Comparison of ENCODE assay signal across 13 cellular contexts in the genomic region with DNA sequence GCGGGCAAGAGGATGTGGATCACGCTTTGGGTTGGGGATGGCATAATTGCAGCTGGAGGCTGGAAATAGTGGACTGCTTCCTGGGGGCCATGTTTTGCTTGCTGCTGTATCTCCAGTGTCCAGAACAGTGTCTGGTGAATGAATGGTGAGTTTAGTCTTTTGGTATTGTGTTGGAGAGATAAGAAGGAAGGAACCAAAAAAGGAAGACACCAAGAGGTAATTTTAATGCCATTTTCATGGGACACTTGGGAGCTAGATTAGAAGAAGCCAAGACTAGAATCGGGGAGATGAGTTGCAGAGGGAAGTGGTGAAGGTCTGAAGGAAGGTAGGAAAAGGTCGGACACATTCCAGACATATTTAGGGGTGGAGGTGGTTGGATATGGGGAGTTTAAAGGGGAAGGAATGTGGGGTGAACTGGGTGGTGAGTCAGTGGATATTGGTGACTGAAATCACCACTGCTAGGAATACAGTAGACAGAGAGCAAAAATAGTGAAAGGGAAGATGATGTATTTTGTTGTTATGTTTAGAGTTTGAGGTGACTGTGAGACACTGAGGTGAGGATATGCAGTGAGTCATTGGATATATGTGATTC.
DNase-seq lines count a peak whose midpoint lies in the region; ATAC-seq and TF ChIP-seq lines count a peak whose summit lies in the region.
"Had no signal": no experiment of that assay in that cellular context is flagged by ENCODE, and none has a peak within 500 bp of the region (broad histone marks: within the 10 kb centered on the region; RNA-seq: fewer than 3 reads in every experiment).

No MANE protein-coding gene starts in this region.

- H3K36me3 ChIP-seq in mesenchymal stem cell (ENCODE audit: control insufficient read depth in 1 of 2, insufficient read depth in 2 of 2, low read depth in 1 of 2, low read length in 2 of 2) = no peaks in the 10 kb centered on the region
- no peaks in the 10 kb centered on the region for H3K36me3 ChIP-seq in mucosa of descending colon (ENCODE audit: low read depth)

- ATAC-seq in mucosa of descending colon = no peak
- no peak for ATAC-seq in GM18858 (IDR thresholded peaks at IDR 0.05; ENCODE audit: unreplicated experiment)
- ATAC-seq: activated CD8-positive, alpha-beta memory T cell treated with anti-CD3 and anti-CD28 coated beads, Interleukin-2, amount 10 ng/mL, durations not matched to agents 7 days and 5 days had no signal

- no peaks in the 10 kb centered on the region for H3K27me3 ChIP-seq in mesenchymal stem cell (ENCODE audit: control insufficient read depth in 1 of 2, insufficient read depth in 1 of 2, low read length in 2 of 2)

- 67% methylated on average over 4 of the region's 4 CpGs for WGBS in mesenchymal stem cell

- H3K27ac ChIP-seq in angular gyrus (ENCODE audit: low read depth, low read length) = peak overlapping the region; percentile 10
- H3K27ac ChIP-seq in mesenchymal stem cell (ENCODE audit: low read length, poor library complexity, severe bottlenecking) = peak overlapping the region; percentile 69

- H3K4me1 Mint-ChIP-seq in chondrocyte (ENCODE audit: low read depth) = peaks cover 53% of the 10 kb centered on the region
- H3K4me1 Mint-ChIP-seq: activated CD8-positive, alpha-beta memory T cell treated with anti-CD3 and anti-CD28 coated beads, Interleukin-2, amount 10 ng/mL, durations not matched to agents 7 days and 5 days had no signal

- no peak overlapping the region for H3K4me2 ChIP-seq in mesenchymal stem cell (ENCODE audit: low read length, poor library complexity, severe bottlenecking)

- no peak overlapping the region for H4K91ac ChIP-seq in mesenchymal stem cell (ENCODE audit: low read length)

- no peaks in the 10 kb centered on the region for H3K27me3 Mint-ChIP-seq in chondrocyte (ENCODE audit: low read depth)
- H3K27me3 Mint-ChIP-seq: activated CD8-positive, alpha-beta memory T cell treated with anti-CD3 and anti-CD28 coated beads, Interleukin-2, amount 10 ng/mL, durations not matched to agents 7 days and 5 days had no signal

- H2AK5ac ChIP-seq in mesenchymal stem cell (ENCODE audit: low read length, severe bottlenecking) = peak overlapping the region; percentile 70

- no peak overlapping the region for H3K23ac ChIP-seq in mesenchymal stem cell (ENCODE audit: low read length in 2 of 2)

- intact Hi-C loops in mucosa of descending colon (cut with DNase I, micrococcal nuclease) = no loop called here

- H3K9ac ChIP-seq in mesenchymal stem cell (ENCODE audit: low read length) = no peak overlapping the region

- no peak overlapping the region for H3K18ac ChIP-seq in mesenchymal stem cell (ENCODE audit: low read depth in 1 of 2, low read length in 2 of 2)

- H3K27ac Mint-ChIP-seq in chondrocyte (ENCODE audit: unreplicated experiment) = no peak overlapping the region
- H3K27ac Mint-ChIP-seq: activated CD8-positive, alpha-beta memory T cell treated with anti-CD3 and anti-CD28 coated beads, Interleukin-2, amount 10 ng/mL, durations not matched to agents 7 days and 5 days; nephron progenitor cell had no signal

- H3K4me3 ChIP-seq in mesenchymal stem cell (ENCODE audit: insufficient read depth in 1 of 2, low read depth in 1 of 2, low read length in 2 of 2) (no peak overlapping the region), mucosa of descending colon (no peak overlapping the region)

- H2AFZ ChIP-seq in mesenchymal stem cell (ENCODE audit: low read depth, low read length) = no peak overlapping the region

- no peak for TF ChIP-seq CTCF in mucosa of descending colon (IDR thresholded peaks at IDR 0.05)
- TF ChIP-seq CTCF in chondrocyte (IDR thresholded peaks at IDR 0.05) = no peak

- H3K9me3 ChIP-seq in mesenchymal stem cell (ENCODE audit: control insufficient read depth, low read length) (no peaks in the 10 kb centered on the region), mucosa of descending colon (no peaks in the 10 kb centered on the region)

- H3K4me3 Mint-ChIP-seq in chondrocyte (ENCODE audit: unreplicated experiment) = no peak overlapping the region
- H3K4me3 Mint-ChIP-seq: activated CD8-positive, alpha-beta memory T cell treated with anti-CD3 and anti-CD28 coated beads, Interleukin-2, amount 10 ng/mL, durations not matched to agents 7 days and 5 days; nephron progenitor cell had no signal

- no peak overlapping the region for H3K14ac ChIP-seq in mesenchymal stem cell (ENCODE audit: low read length in 2 of 2)

- no peak overlapping the region for H4K8ac ChIP-seq in mesenchymal stem cell (ENCODE audit: low read length)

- peaks cover 29% of the 10 kb centered on the region for H3K4me1 ChIP-seq in mesenchymal stem cell (ENCODE audit: control insufficient read depth, insufficient read depth, low read depth, low read length)
- peaks cover 8% of the 10 kb centered on the region for H3K4me1 ChIP-seq in mucosa of descending colon (ENCODE audit: low read depth)

- H3K36me3 Mint-ChIP-seq in chondrocyte (ENCODE audit: low read depth) = no peaks in the 10 kb centered on the region
- H3K36me3 Mint-ChIP-seq: activated CD8-positive, alpha-beta memory T cell treated with anti-CD3 and anti-CD28 coated beads, Interleukin-2, amount 10 ng/mL, durations not matched to agents 7 days and 5 days had no signal

- H2BK5ac ChIP-seq in mesenchymal stem cell (ENCODE audit: low read depth, low read length, poor library complexity, severe bottlenecking) = no peak overlapping the region

- H3K79me1 ChIP-seq in mesenchymal stem cell (replicated peaks; ENCODE audit: low read length, poor library complexity, severe bottlenecking) = peaks cover 18% of the 10 kb centered on the region

- no peak overlapping the region for H3K4ac ChIP-seq in mesenchymal stem cell (ENCODE audit: low read depth in 1 of 2, low read length in 2 of 2)

- H2BK120ac ChIP-seq in mesenchymal stem cell (ENCODE audit: low read depth, low read length) = no peak overlapping the region

- no peak overlapping the region for H2BK15ac ChIP-seq in mesenchymal stem cell (ENCODE audit: low read depth, poor library complexity, severe bottlenecking)

- DNase-seq in AG20443 (ENCODE audit: low spot score) (peak; percentile 49), HT1080 (ENCODE audit: low read depth) (peak; percentile 88), mesenchymal stem cell (no peak), mucosa of descending colon (no peak), chondrocyte (ENCODE audit: low spot score) (no peak), NCI-H2029 (lab: John Stamatoyannopoulos, UW) (no peak)
- DNase-seq: activated CD8-positive, alpha-beta memory T cell treated with anti-CD3 and anti-CD28 coated beads, Interleukin-2, amount 10 ng/mL, durations not matched to agents 7 days and 5 days; amygdala; islet precursor cell; NCI-H146; nephron progenitor cell had no signal

- H3K9me3 Mint-ChIP-seq in chondrocyte (ENCODE audit: low read depth) = no peaks in the 10 kb centered on the region

- H2BK12ac ChIP-seq in mesenchymal stem cell (ENCODE audit: low read length in 2 of 2) = no peak overlapping the region

Comparison
In these comparisons a context has a peak if more than half of its experiments do, and no peak if none do; other contexts are left out.
1. DNase-seq: peak in AG20443 (single experiment) and HT1080 (single experiment); none in mesenchymal stem cell (single experiment), mucosa of descending colon (0 of 3), chondrocyte (single experiment) and NCI-H2029 (single experiment).